8 cellular contexts compared by ENCODE assay signal in genomic region chr19:10316229-10317044, GRCh38. TPM values are rescaled to one million over a fixed set of nuclear protein-coding genes. Genes with fewer than 3 reads are reported as not detected.
A peak's percentile ranks its signal among the peaks of the same experiment; 100 is the strongest.
DNase-seq lines count a peak whose midpoint lies in the region; ATAC-seq and TF ChIP-seq lines count a peak whose summit lies in the region.

No MANE protein-coding gene starts in this region.

- CTCF ChIA-PET in CD4-positive, alpha-beta T cell (lab: Charles Lee), result no interaction called here

- POLR2A ChIA-PET in CD4-positive, alpha-beta T cell (lab: Charles Lee), result interaction anchor here (0.7 to 2.3 kb wide), 3 partner anchors 17 to 47 kb away, joined by 3 to 8 read pairs (median 4); partner anchors contain the start of gene RAVER1

- H3K9me3 Mint-ChIP-seq in CD4-positive, alpha-beta T cell, result no peaks in the 10 kb centered on the region
- H3K9me3 Mint-ChIP-seq in natural killer cell treated with Interleukin-12 subunit alpha and Interleukin-12 subunit beta and Interleukin-15 and Interleukin-18, amount 100 ng/mL, for 72 hours, result no peaks in the 10 kb centered on the region

- H3K9me3 ChIP-seq in CD4-positive, alpha-beta T cell (ENCODE audit: control insufficient read depth, low read length), result no peaks in the 10 kb centered on the region

- no peaks in the 10 kb centered on the region for H3K27me3 ChIP-seq in CD4-positive, alpha-beta T cell (ENCODE audit: control insufficient read depth, insufficient read depth, low read length)

- H3K27ac ChIP-seq in CD4-positive, alpha-beta T cell (ENCODE audit: low read depth, low read length), result peak overlapping the region; percentile 35

- H3K27me3 Mint-ChIP-seq in CD4-positive, alpha-beta T cell, result no peaks in the 10 kb centered on the region
- H3K27me3 Mint-ChIP-seq in natural killer cell treated with Interleukin-12 subunit alpha and Interleukin-12 subunit beta and Interleukin-15 and Interleukin-18, amount 100 ng/mL, for 72 hours, result no peaks in the 10 kb centered on the region

- peaks cover 47% of the 10 kb centered on the region for H3K36me3 Mint-ChIP-seq in CD4-positive, alpha-beta T cell (ENCODE audit: low read depth)
- peaks cover 17% of the 10 kb centered on the region for H3K36me3 Mint-ChIP-seq in natural killer cell treated with Interleukin-12 subunit alpha and Interleukin-12 subunit beta and Interleukin-15 and Interleukin-18, amount 100 ng/mL, for 72 hours

- intact Hi-C loops in CD4-positive, alpha-beta T cell (cut with DNase I, micrococcal nuclease), result loop anchor here in 1 of 2 experiments (5.0 kb wide), 2 partner anchors 44 to 66 kb away; partner anchors contain the start of genes ICAM1 and TYK2

- H3K4me3 ChIP-seq in Jurkat, Clone E6-1 (ENCODE audit: low read length), result peak overlapping the region; percentile 90

- peaks cover 17% of the 10 kb centered on the region for H3K4me1 Mint-ChIP-seq in CD4-positive, alpha-beta T cell (ENCODE audit: low read depth)
- H3K4me1 Mint-ChIP-seq in natural killer cell treated with Interleukin-12 subunit alpha and Interleukin-12 subunit beta and Interleukin-15 and Interleukin-18, amount 100 ng/mL, for 72 hours (ENCODE audit: low read depth in 2 of 2), result peaks cover 13 to 20% of the 10 kb centered on the region in 2 donors

- no peak for DNase-seq in CD4-positive, alpha-beta T cell
- DNase-seq in Jurkat, Clone E6-1 (ENCODE audit: low read depth, low spot score), result no peak
- DNase-seq in cerebellar cortex (ENCODE audit: low spot score) (peak; percentile 27), HCEC 1CT (no peak), NCI-H510A (lab: John Stamatoyannopoulos, UW) (no peak)
- DNase-seq in natural killer cell treated with Interleukin-12 subunit alpha and Interleukin-12 subunit beta and Interleukin-15 and Interleukin-18, amount 100 ng/mL, for 72 hours (ENCODE audit: low spot score), result no peak

- peak overlapping the region; percentile 72 for H3K4me3 Mint-ChIP-seq in CD4-positive, alpha-beta T cell
- peak overlapping the region; percentile 95 for H3K4me3 Mint-ChIP-seq in natural killer cell treated with Interleukin-12 subunit alpha and Interleukin-12 subunit beta and Interleukin-15 and Interleukin-18, amount 100 ng/mL, for 72 hours

- H3K27ac Mint-ChIP-seq in CD4-positive, alpha-beta T cell, result peak overlapping the region; percentile 70
- H3K27ac Mint-ChIP-seq in natural killer cell treated with Interleukin-12 subunit alpha and Interleukin-12 subunit beta and Interleukin-15 and Interleukin-18, amount 100 ng/mL, for 72 hours, result peak overlapping the region; percentile 46 to 76

- ATAC-seq in CD4-positive, alpha-beta T cell (ENCODE audit: poor library complexity), result no peak
- ATAC-seq in natural killer cell treated with Interleukin-12 subunit alpha and Interleukin-12 subunit beta and Interleukin-15 and Interleukin-18, amount 100 ng/mL, for 72 hours, result peak in 1 of 2 donors; percentile 12
- ATAC-seq in HG02610 (IDR thresholded peaks at IDR 0.05; ENCODE audit: unreplicated experiment), result no peak
- ATAC-seq in HG02938 (IDR thresholded peaks at IDR 0.05; ENCODE audit: unreplicated experiment), result no peak

- no peak for TF ChIP-seq CTCF in CD4-positive, alpha-beta T cell (IDR thresholded peaks at IDR 0.05)

RNA-seq across cellular contexts. Expression of gene FDX2, which starts 0.6 kb away (rescaled TPM):
- 1 to 10 TPM; 1.2 to 1.9 TPM for total RNA-seq in CD4-positive, alpha-beta T cell
- polyA plus RNA-seq in Jurkat, Clone E6-1 (2012; ENCODE audit: insufficient read depth, insufficient read length), result 20.5 TPM
- total RNA-seq in natural killer cell treated with Interleukin-12 subunit alpha and Interleukin-12 subunit beta and Interleukin-15 and Interleukin-18, amount 100 ng/mL, for 72 hours, result 10 to 100 TPM; 11.4 to 26.4 TPM

RNA-seq across cellular contexts. Expression of gene ZGLP1, which starts 6.8 kb away (rescaled TPM):
- 1 to 10 TPM; 1.6 to 2.6 TPM for total RNA-seq in CD4-positive, alpha-beta T cell
- 4.2 TPM for polyA plus RNA-seq in Jurkat, Clone E6-1 (2012; ENCODE audit: insufficient read depth, insufficient read length)
- 1 to 10 TPM; 2.5 to 7.3 TPM for total RNA-seq in natural killer cell treated with Interleukin-12 subunit alpha and Interleukin-12 subunit beta and Interleukin-15 and Interleukin-18, amount 100 ng/mL, for 72 hours

RNA-seq across cellular contexts. Expression of gene RAVER1, which starts 16.9 kb away (rescaled TPM):
- total RNA-seq in CD4-positive, alpha-beta T cell, result 10 to 100 TPM; 20.5 to 21.3 TPM
- polyA plus RNA-seq in Jurkat, Clone E6-1 (2012; ENCODE audit: insufficient read depth, insufficient read length), result 43.6 TPM
- 100 to 1,000 TPM in 1 of 2 donors, 10 to 100 TPM in 1; 81.1 to 131 TPM for total RNA-seq in natural killer cell treated with Interleukin-12 subunit alpha and Interleukin-12 subunit beta and Interleukin-15 and Interleukin-18, amount 100 ng/mL, for 72 hours

RNA-seq across cellular contexts. Expression of gene ICAM3, which starts 23.0 kb away (rescaled TPM):
- 100 to 1,000 TPM; 164 to 173 TPM for total RNA-seq in CD4-positive, alpha-beta T cell
- polyA plus RNA-seq in Jurkat, Clone E6-1 (2012; ENCODE audit: insufficient read depth, insufficient read length), result 145 TPM
- 100 to 1,000 TPM in 1 of 2 donors, 10 to 100 TPM in 1; 91.9 to 154 TPM for total RNA-seq in natural killer cell treated with Interleukin-12 subunit alpha and Interleukin-12 subunit beta and Interleukin-15 and Interleukin-18, amount 100 ng/mL, for 72 hours

RNA-seq across cellular contexts. Expression of gene ICAM5, which starts 26.7 kb away (rescaled TPM):
- total RNA-seq in CD4-positive, alpha-beta T cell, result not detected
- 11.3 TPM for polyA plus RNA-seq in Jurkat, Clone E6-1 (2012; ENCODE audit: insufficient read depth, insufficient read length)
- under 1 TPM; 0.78 to 0.83 TPM for total RNA-seq in natural killer cell treated with Interleukin-12 subunit alpha and Interleukin-12 subunit beta and Interleukin-15 and Interleukin-18, amount 100 ng/mL, for 72 hours

Comparison
In these comparisons a context has a peak if more than half of its experiments do, and no peak if none do; other contexts are left out.
1. RNA of gene FDX2, which starts 0.6 kb away (total RNA-seq): 11.4 to 26.4 TPM in natural killer cell treated with Interleukin-12 subunit alpha and Interleukin-12 subunit beta and Interleukin-15 and Interleukin-18, amount 100 ng/mL, for 72 hours; 1.2 to 1.9 TPM in CD4-positive, alpha-beta T cell; every median in the first group is over 4 times any median in the second.